In the genomic region with DNA sequence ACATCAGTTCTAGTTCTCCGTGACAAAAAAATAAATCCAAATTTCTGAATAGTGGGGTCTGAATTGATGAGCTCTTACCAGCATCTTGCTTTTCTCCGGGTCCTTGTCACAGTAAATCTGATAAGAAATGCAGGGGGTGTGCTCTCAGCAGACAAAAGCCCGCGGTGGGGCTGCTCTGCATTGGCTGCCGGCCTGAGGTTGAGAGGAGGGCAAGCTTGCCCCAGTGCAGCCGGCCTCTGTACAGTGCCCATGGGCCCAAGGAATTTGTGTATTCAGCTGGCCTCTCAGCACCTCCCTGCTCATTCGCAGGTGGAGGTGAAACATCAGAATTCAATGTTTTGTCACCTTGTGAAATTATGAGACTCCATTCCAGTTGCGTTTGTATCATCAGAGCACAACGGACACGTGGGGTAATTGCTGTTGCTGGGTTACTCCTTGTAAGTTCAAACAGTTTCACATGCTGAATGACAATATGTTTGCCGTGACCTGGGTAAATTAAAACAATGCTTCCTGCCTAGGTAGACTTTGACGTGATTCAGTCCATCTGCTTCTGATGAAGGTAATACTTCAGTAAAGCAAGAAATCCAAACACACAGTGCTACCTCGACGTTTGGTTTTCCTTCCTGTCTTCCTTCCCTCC, we compare ENCODE assay signal across 19 cellular contexts.
DNase-seq lines count a peak whose midpoint lies in the region; ATAC-seq lines count a peak whose summit lies in the region.
"Had no signal": no experiment of that assay in that cellular context is flagged by ENCODE, and none has a peak within 500 bp of the region (broad histone marks: within the 10 kb centered on the region; RNA-seq: fewer than 3 reads in every experiment).

No MANE protein-coding gene starts in this region.

- DNase-seq in DMS153 treated with DMSO at 0.1 percent for 48 hours (lab: John Stamatoyannopoulos, UW; ENCODE audit: unreplicated experiment) = peak; percentile 10
- peak; percentile 71 for DNase-seq in NCI-H146 treated with DMSO at 0.1 percent for 48 hours (lab: John Stamatoyannopoulos, UW; ENCODE audit: unreplicated experiment)
- DNase-seq in NCI-H748 (lab: John Stamatoyannopoulos, UW; ENCODE audit: unreplicated experiment) = peak; percentile 97
- peak; percentile 5 for DNase-seq in kidney tubule cell (ENCODE audit: low spot score)
- DNase-seq in effector CD8-positive, alpha-beta T cell (lab: John Stamatoyannopoulos, UW) = no peak
- no peak for DNase-seq in stimulated activated naive CD4-positive, alpha-beta T cell (lab: John Stamatoyannopoulos, UW)
- no peak for DNase-seq in islet precursor cell
- DNase-seq: activated CD4-positive, alpha-beta memory T cell treated with anti-CD3 and anti-CD28 coated beads, Interleukin-2, amount 10 ng/mL, durations not matched to agents 7 days and 5 days; activated T-cell treated with anti-CD3 and anti-CD28 coated beads, Interleukin-2, amount 50 U/mL, for 4 hours; brain microvascular endothelial cell; CD4-positive, alpha-beta T cell; left ventricle myocardium inferior; NCI-H2107; nucleus accumbens; retina; stimulated activated CD4-positive, alpha-beta T cell treated with anti-CD3 and anti-CD28 coated beads, Interleukin-12 subunit alpha, Interleukin-12 subunit beta, amount 100 ng/mL, for 4 hours had no signal

- ATAC-seq in GM18861 (IDR thresholded peaks at IDR 0.05; ENCODE audit: unreplicated experiment) = no peak
- ATAC-seq: activated T-cell treated with anti-CD3 and anti-CD28 coated beads, Interleukin-2, amount 50 U/mL, for 4 hours; Right ventricle myocardium inferior; stimulated activated memory B cell treated with anti-CD40 and anti-IgM and Interleukin-4, amounts not matched to agents 10 μg/mL and 1 μg/mL and 100 μg/mL, for 72 hours had no signal

Comparison
In these comparisons a context has a peak if more than half of its experiments do, and no peak if none do; other contexts are left out.
1. DNase-seq: peak in DMS153 treated with DMSO at 0.1 percent for 48 hours (single experiment), NCI-H146 treated with DMSO at 0.1 percent for 48 hours (single experiment), NCI-H748 (single experiment) and kidney tubule cell (single experiment); none in effector CD8-positive, alpha-beta T cell (single experiment), stimulated activated naive CD4-positive, alpha-beta T cell (0 of 6) and islet precursor cell (single experiment).